1 cellular context compared by ENCODE assay signal in genomic region chr16:76535-77272, GRCh38.
A peak's percentile ranks its signal among the peaks of the same experiment; 100 is the strongest.
TF ChIP-seq lines count a peak whose summit lies in the region.

No MANE protein-coding gene starts in this region.

TF ChIP-seq in HepG2, 621 proteins besides CTCF, POLR2A, EP300 and RAD21 (continued from another document and continues in another):
- TF ChIP-seq MLXIP (CRISPR knock-in tag; IDR thresholded peaks at IDR 0.05; ENCODE audit: borderline replicate concordance) (no peak), SRSF1 (optimal IDR thresholded peaks at IDR 0.05; ENCODE audit: low read depth, low read length) (peak; percentile 94), GTF2F1 (IDR thresholded peaks at IDR 0.05; ENCODE audit: low read length) (no peak), ZNF580 (CRISPR knock-in tag; IDR thresholded peaks at IDR 0.05; ENCODE audit: borderline replicate concordance, low read depth) (no peak), RELA (CRISPR knock-in tag; IDR thresholded peaks at IDR 0.05) (no peak), ATF4 (CRISPR knock-in tag; IDR thresholded peaks at IDR 0.05) (no peak), NPAS2 (CRISPR knock-in tag; IDR thresholded peaks at IDR 0.05; ENCODE audit: borderline replicate concordance) (no peak), CSRNP2 (CRISPR knock-in tag; conservative IDR thresholded peaks at IDR 0.05; ENCODE audit: low read depth) (no peak), ZNF788 (CRISPR knock-in tag; IDR thresholded peaks at IDR 0.05; ENCODE audit: borderline replicate concordance) (peak; percentile 64), RFX3 (CRISPR knock-in tag; IDR thresholded peaks at IDR 0.05) (no peak), RAD51 (IDR thresholded peaks at IDR 0.05; ENCODE audit: borderline replicate concordance) (no peak), HOXA3 (CRISPR knock-in tag; IDR thresholded peaks at IDR 0.05) (no peak; the same call in 1 of the 2 replicates), IRF9 (CRISPR knock-in tag; IDR thresholded peaks at IDR 0.05; ENCODE audit: borderline replicate concordance) (no peak; the same call in 1 of the 2 replicates), ZNF430 (CRISPR knock-in tag; IDR thresholded peaks at IDR 0.05) (no peak), TAF15 (IDR thresholded peaks at IDR 0.05; ENCODE audit: low read depth, low read length, poor library complexity, severe bottlenecking) (no peak), HNF4A (CRISPR knock-in tag; IDR thresholded peaks at IDR 0.05) (no peak), FOXO1 (CRISPR knock-in tag; IDR thresholded peaks at IDR 0.05) (0 out of 2 replicates have a peak, but pooled peaks have one; percentile 35), PCBP2 (optimal IDR thresholded peaks at IDR 0.05; ENCODE audit: low read depth, low read length, poor library complexity, severe bottlenecking) (no peak), ZNF589 (CRISPR knock-in tag; conservative IDR thresholded peaks at IDR 0.05) (no peak), ZNF207 (IDR thresholded peaks at IDR 0.05; ENCODE audit: borderline replicate concordance) (no peak), ZNF563 (CRISPR knock-in tag; IDR thresholded peaks at IDR 0.05) (peak; percentile 53; the same call in 1 of the 2 replicates), PRDM15 (CRISPR knock-in tag; IDR thresholded peaks at IDR 0.05) (no peak), ZNF317 (CRISPR knock-in tag; IDR thresholded peaks at IDR 0.05) (no peak), CREB1 (IDR thresholded peaks at IDR 0.05) (no peak), CREB1 (CRISPR knock-in tag; IDR thresholded peaks at IDR 0.05) (no peak), PLSCR1 (CRISPR knock-in tag; IDR thresholded peaks at IDR 0.05; ENCODE audit: borderline replicate concordance) (no peak), ZNF180 (CRISPR knock-in tag; IDR thresholded peaks at IDR 0.05; ENCODE audit: borderline replicate concordance, low read depth) (no peak), ATAD3A (CRISPR knock-in tag; IDR thresholded peaks at IDR 0.05) (0 out of 2 replicates have a peak, but pooled peaks have one; percentile 5), ZNF839 (CRISPR knock-in tag; IDR thresholded peaks at IDR 0.05; ENCODE audit: borderline replicate concordance) (no peak), ZKSCAN1 (IDR thresholded peaks at IDR 0.05; ENCODE audit: low read length) (no peak), PHB2 (IDR thresholded peaks at IDR 0.05; ENCODE audit: partially characterized antibody) (no peak), FIP1L1 (IDR thresholded peaks at IDR 0.05; ENCODE audit: borderline replicate concordance, insufficient read depth, low read depth, low read length) (no peak), TFDP1 (CRISPR knock-in tag; IDR thresholded peaks at IDR 0.05; ENCODE audit: borderline replicate concordance) (peak; percentile 10; the same call in 1 of the 2 replicates), ATF7 (IDR thresholded peaks at IDR 0.05) (no peak), ATF7 (CRISPR knock-in tag; IDR thresholded peaks at IDR 0.05) (no peak), SIX1 (CRISPR knock-in tag; IDR thresholded peaks at IDR 0.05; ENCODE audit: borderline replicate concordance) (no peak), ZNF792 (CRISPR knock-in tag; IDR thresholded peaks at IDR 0.05) (peak; percentile 81; the same call in 1 of the 2 replicates), PLRG1 (conservative IDR thresholded peaks at IDR 0.05) (no peak), ZNF678 (CRISPR knock-in tag; IDR thresholded peaks at IDR 0.05) (no peak), SNAPC5 (CRISPR knock-in tag; IDR thresholded peaks at IDR 0.05; ENCODE audit: borderline replicate concordance) (no peak), ZFX (CRISPR knock-in tag; IDR thresholded peaks at IDR 0.05; ENCODE audit: low read depth) (no peak), RCOR2 (CRISPR knock-in tag; IDR thresholded peaks at IDR 0.05) (no peak), BCL6 (CRISPR knock-in tag; IDR thresholded peaks at IDR 0.05) (no peak), KDM4B (CRISPR knock-in tag; IDR thresholded peaks at IDR 0.05) (0 out of 2 replicates have a peak, but pooled peaks have one; percentile 36), SNAI1 (CRISPR knock-in tag; IDR thresholded peaks at IDR 0.05; ENCODE audit: borderline replicate concordance) (0 out of 2 replicates have a peak, but pooled peaks have one; percentile 14), KAT7 (CRISPR knock-in tag; IDR thresholded peaks at IDR 0.05; ENCODE audit: borderline replicate concordance) (no peak), MEIS2 (CRISPR knock-in tag; IDR thresholded peaks at IDR 0.05) (peak; percentile 66; the same call in 1 of the 2 replicates), FOXA3 (CRISPR knock-in tag; IDR thresholded peaks at IDR 0.05) (no peak), RBM39 (IDR thresholded peaks at IDR 0.05; ENCODE audit: low read depth, low read length, poor library complexity, severe bottlenecking) (no peak), AGO1 (IDR thresholded peaks at IDR 0.05; ENCODE audit: low read depth, low read length, poor library complexity, severe bottlenecking) (no peak), KDM5B (CRISPR knock-in tag; IDR thresholded peaks at IDR 0.05; ENCODE audit: borderline replicate concordance) (no peak), TRIM22 (IDR thresholded peaks at IDR 0.05) (no peak), ZNF451 (CRISPR knock-in tag; IDR thresholded peaks at IDR 0.05) (no peak), ARNT (IDR thresholded peaks at IDR 0.05) (no peak), RXRB (CRISPR knock-in tag; IDR thresholded peaks at IDR 0.05; ENCODE audit: borderline replicate concordance) (no peak), SCMH1 (CRISPR knock-in tag; IDR thresholded peaks at IDR 0.05; ENCODE audit: borderline replicate concordance) (no peak), ZNF776 (CRISPR knock-in tag; IDR thresholded peaks at IDR 0.05) (no peak), HNRNPUL1 (IDR thresholded peaks at IDR 0.05; ENCODE audit: low read depth, low read length) (no peak), TMF1 (CRISPR knock-in tag; IDR thresholded peaks at IDR 0.05; ENCODE audit: low read depth) (no peak; the same call in 1 of the 2 replicates), NCOA2 (CRISPR knock-in tag; IDR thresholded peaks at IDR 0.05) (no peak), PBX3 (CRISPR knock-in tag; IDR thresholded peaks at IDR 0.05; ENCODE audit: borderline replicate concordance) (no peak)
